Comparison of ENCODE assay signal across 19 cellular contexts in the genomic region with DNA sequence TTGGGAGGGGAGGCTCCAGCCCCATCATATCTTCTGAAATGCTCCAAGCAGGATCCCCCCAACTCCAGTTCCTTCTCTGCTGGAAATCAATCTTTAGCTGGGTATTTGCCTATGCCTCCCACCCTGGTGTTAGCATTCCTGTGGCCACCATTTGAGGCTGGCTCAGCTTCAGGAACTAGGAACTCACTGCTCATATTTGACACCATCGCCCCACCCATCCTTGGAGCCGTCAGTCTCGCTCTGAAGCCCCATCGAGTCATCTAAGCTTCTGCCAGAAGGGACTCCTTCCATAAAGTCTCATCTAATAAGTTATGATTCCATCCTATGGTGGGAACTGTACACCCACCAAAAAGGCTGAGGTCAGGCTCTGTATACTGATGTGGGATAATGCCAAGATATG.
"Had no signal": no experiment of that assay in that cellular context is flagged by ENCODE, and none has a peak within 500 bp of the region (broad histone marks: within the 10 kb centered on the region; RNA-seq: fewer than 3 reads in every experiment).

No MANE protein-coding gene starts in this region.

- H3K9me3 ChIP-seq: adrenal gland, esophagus squamous epithelium, gastrocnemius medialis, psoas muscle, suprapubic skin had no signal

- ATAC-seq: gastrocnemius medialis, psoas muscle, sciatic nerve had no signal

- H3K27ac ChIP-seq: adrenal gland, dorsolateral prefrontal cortex, esophagus squamous epithelium, gastrocnemius medialis, psoas muscle, suprapubic skin had no signal

- H3K4me3 Mint-ChIP-seq: activated CD4-positive, alpha-beta T cell treated with anti-CD3 and anti-CD28 coated beads, Interleukin-2, amount 10 ng/mL, durations not matched to agents 7 days and 5 days; activated naive CD4-positive, alpha-beta T cell treated with anti-CD3 and anti-CD28 coated beads, Interleukin-2, amount 10 ng/mL, durations not matched to agents 7 days and 5 days; naive B cell had no signal

- H3K4me1 ChIP-seq: gastrocnemius medialis, psoas muscle had no signal

- H3K27me3 Mint-ChIP-seq: activated CD4-positive, alpha-beta T cell treated with anti-CD3 and anti-CD28 coated beads, Interleukin-2, amount 10 ng/mL, durations not matched to agents 7 days and 5 days; activated naive CD4-positive, alpha-beta T cell treated with anti-CD3 and anti-CD28 coated beads, Interleukin-2, amount 10 ng/mL, durations not matched to agents 7 days and 5 days; naive B cell had no signal

- H3K9me3 Mint-ChIP-seq: activated CD4-positive, alpha-beta T cell treated with anti-CD3 and anti-CD28 coated beads, Interleukin-2, amount 10 ng/mL, durations not matched to agents 7 days and 5 days; activated naive CD4-positive, alpha-beta T cell treated with anti-CD3 and anti-CD28 coated beads, Interleukin-2, amount 10 ng/mL, durations not matched to agents 7 days and 5 days; activated T-helper 2 cell treated with anti-CD3 and anti-CD28 coated beads, Interferon-gamma antibody, Interleukin-2, Interleukin-4, amounts not matched to agents 10 μg/mL and 5 μg/mL and 100 μg/mL, durations not matched to agents 14 hours and 24 hours and 36 hours; naive B cell had no signal

- H3K36me3 ChIP-seq: gastrocnemius medialis had no signal

- H3K27ac Mint-ChIP-seq: activated CD4-positive, alpha-beta T cell treated with anti-CD3 and anti-CD28 coated beads, Interleukin-2, amount 10 ng/mL, durations not matched to agents 7 days and 5 days; activated naive CD4-positive, alpha-beta T cell treated with anti-CD3 and anti-CD28 coated beads, Interleukin-2, amount 10 ng/mL, durations not matched to agents 7 days and 5 days; activated T-helper 2 cell treated with anti-CD3 and anti-CD28 coated beads, Interferon-gamma antibody, Interleukin-2, Interleukin-4, amounts not matched to agents 10 μg/mL and 5 μg/mL and 100 μg/mL, durations not matched to agents 14 hours and 24 hours and 36 hours had no signal

- H3K4me3 ChIP-seq: adrenal gland, dorsolateral prefrontal cortex, esophagus squamous epithelium, gastrocnemius medialis, lung, psoas muscle, suprapubic skin had no signal

- H3K27me3 ChIP-seq: adrenal gland, dorsolateral prefrontal cortex, esophagus squamous epithelium, gastrocnemius medialis, suprapubic skin had no signal

- DNase-seq: activated CD4-positive, alpha-beta T cell treated with anti-CD3 and anti-CD28 coated beads, Interleukin-2, amount 10 ng/mL, durations not matched to agents 7 days and 5 days; activated CD4-positive, CD25-positive, alpha-beta regulatory T cell; activated CD8-positive, alpha-beta memory T cell treated with anti-CD3 and anti-CD28 coated beads for 24 hours; activated naive CD4-positive, alpha-beta T cell treated with anti-CD3 and anti-CD28 coated beads, Interleukin-2, amount 10 ng/mL, durations not matched to agents 7 days and 5 days; cerebellar nuclear complex; dorsolateral prefrontal cortex; esophagus squamous epithelium; gastrocnemius medialis; midbrain; naive B cell; stimulated activated CD4-positive, alpha-beta T cell treated with anti-CD3 and anti-CD28 coated beads, Interleukin-12 subunit alpha, Interleukin-12 subunit beta, amount 100 ng/mL, for 4 hours; stimulated activated naive CD4-positive, alpha-beta T cell treated with Interleukin-2 at 50 U/mL for 16 hours; T-helper 2 cell had no signal

- H3K4me1 Mint-ChIP-seq: activated CD4-positive, alpha-beta T cell treated with anti-CD3 and anti-CD28 coated beads, Interleukin-2, amount 10 ng/mL, durations not matched to agents 7 days and 5 days had no signal
